Comparison of ENCODE assay signal across 28 cellular contexts in genomic region chrX:154349979-154350378, GRCh38. TPM values are rescaled to one million over a fixed set of nuclear protein-coding genes. Genes with fewer than 3 reads are reported as not detected.
A peak's percentile ranks its signal among the peaks of the same experiment; 100 is the strongest.
DNase-seq lines count a peak whose midpoint lies in the region; ATAC-seq and TF ChIP-seq lines count a peak whose summit lies in the region.
"Had no signal": no experiment of that assay in that cellular context is flagged by ENCODE, and none has a peak within 500 bp of the region (broad histone marks: within the 10 kb centered on the region; RNA-seq: fewer than 3 reads in every experiment).

No MANE protein-coding gene starts in this region.

- H3K9me3 Mint-ChIP-seq in CD4-positive, alpha-beta memory T cell: no peaks in the 10 kb centered on the region
- H3K9me3 Mint-ChIP-seq in T-cell: no peaks in the 10 kb centered on the region
- H3K9me3 Mint-ChIP-seq: activated naive CD8-positive, alpha-beta T cell treated with anti-CD3 and anti-CD28 coated beads for 36 hours; activated T-helper 1 cell treated with anti-CD3 and anti-CD28 coated beads, Interleukin-12 subunit alpha, Interleukin-12 subunit beta, Interleukin-2, Interleukin-4 antibody, amounts not matched to agents 30 ng/mL and 10 ng/mL and 1 ng/mL, durations not matched to agents 14 hours and 24 hours and 36 hours had no signal

- H3K4me1 Mint-ChIP-seq in CD4-positive, alpha-beta memory T cell: peaks cover 22 to 72% (median 41%) of the 10 kb centered on the region in 4 donors
- H3K4me1 Mint-ChIP-seq in T-cell: peaks cover 34 to 71% (median 47%) of the 10 kb centered on the region in 3 donors

- peaks cover 3 to 31% of the 10 kb centered on the region in 2 donors for H3K36me3 Mint-ChIP-seq in CD4-positive, alpha-beta memory T cell
- H3K36me3 Mint-ChIP-seq in T-cell: peaks cover 4% of the 10 kb centered on the region

- intact Hi-C loops in CD4-positive, alpha-beta memory T cell (cut with micrococcal nuclease): no loop called here
- intact Hi-C loops in prostate gland (cut with DNase I): no loop called here

- 87% methylated on average over 3 of the region's 15 CpGs for WGBS in prostate gland

- no peak for TF ChIP-seq CTCF in prostate gland (IDR thresholded peaks at IDR 0.05)

- no peak for TF ChIP-seq POLR2A in prostate gland (IDR thresholded peaks at IDR 0.05)

- peaks cover 55% of the 10 kb centered on the region for H3K36me3 ChIP-seq in CD4-positive, alpha-beta memory T cell (ENCODE audit: insufficient read depth, low read length)
- peaks cover 62% of the 10 kb centered on the region for H3K36me3 ChIP-seq in muscle layer of colon (ENCODE audit: insufficient read depth, low read length)
- no peaks in the 10 kb centered on the region for H3K36me3 ChIP-seq in prostate gland

- peak; percentile 28 for DNase-seq in activated T-cell treated with anti-CD3 and anti-CD28 coated beads, Interleukin-2, amount 50 U/mL, for 1 hour
- DNase-seq in activated T-cell treated with anti-CD3 and anti-CD28 coated beads for 4 hours (no peak), T-cell (no peak), NCI-H128 (lab: John Stamatoyannopoulos, UW; ENCODE audit: unreplicated experiment) (no peak), prostate gland (ENCODE audit: low spot score) (no peak)
- peak in 1 of 5 donors; percentile 33 for DNase-seq in CD4-positive, alpha-beta memory T cell
- DNase-seq: activated naive CD8-positive, alpha-beta T cell treated with anti-CD3 and anti-CD28 coated beads for 36 hours; body of pancreas; C1 segment of cervical spinal cord; DMS153; mesenchymal stem cell; NCI-H1092; NCI-H2081; NK-92 treated with Interleukin-12 subunit alpha and Interleukin-12 subunit beta, amount 100 ng/mL, for 24 hours; spleen; stimulated activated CD8-positive, alpha-beta memory T cell treated with anti-CD3 and anti-CD28 coated beads, Interleukin-4, amount 100 ng/mL, for 48 hours; SW 1271 had no signal

- H3K4me3 ChIP-seq in CD4-positive, alpha-beta memory T cell (ENCODE audit: low read length in 2 of 2): no peak overlapping the region
- H3K4me3 ChIP-seq in muscle layer of colon (ENCODE audit: low read depth in 1 of 2, low read length in 2 of 2): no peak overlapping the region
- no peak overlapping the region for H3K4me3 ChIP-seq in prostate gland
- H3K4me3 ChIP-seq: body of pancreas, GM12878 had no signal

- peak overlapping the region in 5 of 8 donors; percentile 4 to 70 (median 33) for H3K4me3 Mint-ChIP-seq in CD4-positive, alpha-beta memory T cell
- H3K4me3 Mint-ChIP-seq in T-cell: peak overlapping the region in 1 of 3 donors; percentile 64
- H3K4me3 Mint-ChIP-seq: activated naive CD8-positive, alpha-beta T cell treated with anti-CD3 and anti-CD28 coated beads for 36 hours; activated T-helper 1 cell treated with anti-CD3 and anti-CD28 coated beads, Interleukin-12 subunit alpha, Interleukin-12 subunit beta, Interleukin-2, Interleukin-4 antibody, amounts not matched to agents 30 ng/mL and 10 ng/mL and 1 ng/mL, durations not matched to agents 14 hours and 24 hours and 36 hours had no signal

- H3K27ac Mint-ChIP-seq in CD4-positive, alpha-beta memory T cell: peak overlapping the region; percentile 19 to 92 (median 75)
- H3K27ac Mint-ChIP-seq in T-cell: peak overlapping the region; percentile 68 to 92
- H3K27ac Mint-ChIP-seq: activated T-helper 1 cell treated with anti-CD3 and anti-CD28 coated beads, Interleukin-12 subunit alpha, Interleukin-12 subunit beta, Interleukin-2, Interleukin-4 antibody, amounts not matched to agents 30 ng/mL and 10 ng/mL and 1 ng/mL, durations not matched to agents 14 hours and 24 hours and 36 hours had no signal

- CTCF ChIA-PET in CD4-positive, alpha-beta memory T cell (lab: Charles Lee; ENCODE audit: partially characterized antibody): interaction anchor here (0.9 kb wide), 1 partner anchor 23 kb away, joined by 3 read pairs; no protein-coding TSS in a partner anchor
- CTCF ChIA-PET in T-cell (lab: Charles Lee): no interaction called here

- H3K9me3 ChIP-seq in CD4-positive, alpha-beta memory T cell (ENCODE audit: control insufficient read depth in 1 of 2, low read length in 2 of 2): no peaks in the 10 kb centered on the region
- H3K9me3 ChIP-seq in muscle layer of colon (ENCODE audit: low read length) (no peaks in the 10 kb centered on the region), prostate gland (no peaks in the 10 kb centered on the region)
- H3K9me3 ChIP-seq: body of pancreas, spleen had no signal

- POLR2A ChIA-PET in CD4-positive, alpha-beta memory T cell (lab: Charles Lee; ENCODE audit: partially characterized antibody): interaction anchor here (1.0 to 12.9 kb wide), 5 partner anchors 16 to 140 kb away, joined by 3 to 245 read pairs (median 4); partner anchors contain the start of genes EMD and RPL10
- POLR2A ChIA-PET in T-cell (lab: Charles Lee): interaction anchor here in 1 of 2 donors (0.9 kb wide), 1 partner anchor 1517 kb away, joined by 3 read pairs; no protein-coding TSS in a partner anchor

- peaks cover 78% of the 10 kb centered on the region for H3K4me1 ChIP-seq in CD4-positive, alpha-beta memory T cell (ENCODE audit: insufficient read depth, low read length)
- H3K4me1 ChIP-seq in muscle layer of colon (ENCODE audit: insufficient read depth, low read length): no peaks in the 10 kb centered on the region
- no peaks in the 10 kb centered on the region for H3K4me1 ChIP-seq in prostate gland (replicated peaks)
- H3K4me1 ChIP-seq: body of pancreas had no signal

- H3K9ac ChIP-seq in muscle layer of colon (ENCODE audit: low read length): no peak overlapping the region

- no peaks in the 10 kb centered on the region for H3K27me3 ChIP-seq in CD4-positive, alpha-beta memory T cell (ENCODE audit: insufficient read depth, low read length)
- peaks cover 0 to 6% of the 10 kb centered on the region in 2 donors for H3K27me3 ChIP-seq in muscle layer of colon (ENCODE audit: control insufficient read depth in 1 of 2, insufficient read depth in 2 of 2, low read length in 2 of 2)
- no peaks in the 10 kb centered on the region for H3K27me3 ChIP-seq in prostate gland (replicated peaks; ENCODE audit: insufficient read depth)
- H3K27me3 ChIP-seq: body of pancreas, spleen had no signal

- no peaks in the 10 kb centered on the region for H3K27me3 Mint-ChIP-seq in CD4-positive, alpha-beta memory T cell
- H3K27me3 Mint-ChIP-seq in T-cell: no peaks in the 10 kb centered on the region
- H3K27me3 Mint-ChIP-seq: activated naive CD8-positive, alpha-beta T cell treated with anti-CD3 and anti-CD28 coated beads for 36 hours had no signal

- ATAC-seq in T-cell (replicated peaks in 1 of 4): no peak
- no peak for ATAC-seq in HG02852 (IDR thresholded peaks at IDR 0.05; ENCODE audit: unreplicated experiment)
- ATAC-seq: body of pancreas, GM12878 had no signal

- H3K27ac ChIP-seq in CD4-positive, alpha-beta memory T cell (ENCODE audit: low read depth, low read length): no peak overlapping the region
- H3K27ac ChIP-seq in muscle layer of colon (ENCODE audit: low read depth, low read length) (peak overlapping the region; percentile 23), prostate gland (no peak overlapping the region)
- H3K27ac ChIP-seq: body of pancreas had no signal

RNA-seq across cellular contexts. Expression of gene FLNA, which starts 24.5 kb away (rescaled TPM):
- total RNA-seq in CD4-positive, alpha-beta memory T cell: 100 to 1,000 TPM; 839 to 871 TPM
- polyA plus RNA-seq in CD4-positive, alpha-beta memory T cell: 100 to 1,000 TPM in 1 of 2 donors, 10 to 100 TPM in 1; 87.4 to 683 TPM
- total RNA-seq in T-cell: 1,000 to 10,000 TPM in 4 of 5 donors, 100 to 1,000 TPM in 1; 893 to 1,483 (median 1,268) TPM
- total RNA-seq in prostate gland: 1,000 to 10,000 TPM; 1,711 to 2,337 TPM

RNA-seq across cellular contexts. Expression of gene EMD, which starts 29.1 kb away (rescaled TPM):
- 10 to 100 TPM; 84.3 to 88.7 TPM for total RNA-seq in CD4-positive, alpha-beta memory T cell
- polyA plus RNA-seq in CD4-positive, alpha-beta memory T cell: 10 to 100 TPM; 30.3 to 38.2 TPM
- total RNA-seq in T-cell: 100 to 1,000 TPM in 2 of 5 donors, 10 to 100 TPM in 3; 73.4 to 136 (median 80.4) TPM
- 10 to 100 TPM; 61.4 to 66.1 TPM for total RNA-seq in prostate gland

RNA-seq across cellular contexts. Expression of gene RPL10, which starts 48.2 kb away (rescaled TPM):
- 1,000 to 10,000 TPM; 5,157 to 5,386 TPM for total RNA-seq in CD4-positive, alpha-beta memory T cell
- polyA plus RNA-seq in CD4-positive, alpha-beta memory T cell: 1,000 to 10,000 TPM; 4,018 to 5,740 TPM
- total RNA-seq in T-cell (1,000 to 10,000 TPM; 5,175 to 6,006 (median 5,765) TPM), prostate gland (1,000 to 10,000 TPM; 3,702 to 5,500 TPM)

RNA-seq across cellular contexts. Expression of gene TKTL1, which starts 54.4 kb away (rescaled TPM):
- total RNA-seq in CD4-positive, alpha-beta memory T cell: 1 to 10 TPM in 1 of 2 experiments, under 1 TPM in 1; 0.32 to 1.9 TPM
- 10 to 100 TPM; 19.3 to 44.1 TPM for polyA plus RNA-seq in CD4-positive, alpha-beta memory T cell
- total RNA-seq in T-cell (1 to 10 TPM in 4 of 5 donors, under 1 TPM in 1; 0.60 to 5.5 (median 1.3) TPM), prostate gland (100 to 1,000 TPM in 1 of 2 donors, not detected in 1; 113 TPM)
- total RNA-seq: body of pancreas, GM12878, HT-29, LHCN-M2, NCI-H460, RPMI7951 had no signal

RNA-seq across cellular contexts. Expression of gene TEX28, which starts 55.1 kb away (rescaled TPM):
- not detected for total RNA-seq in CD4-positive, alpha-beta memory T cell
- polyA plus RNA-seq in CD4-positive, alpha-beta memory T cell: not detected
- total RNA-seq in T-cell: not detected
- total RNA-seq in prostate gland: 1 to 10 TPM in 1 of 2 donors, not detected in 1; 1.5 TPM
- total RNA-seq: activated naive CD8-positive, alpha-beta T cell treated with anti-CD3 and anti-CD28 coated beads for 36 hours; activated T-helper 1 cell treated with anti-CD3 and anti-CD28 coated beads, Interleukin-12 subunit alpha, Interleukin-12 subunit beta, Interleukin-2, Interleukin-4 antibody, amounts not matched to agents 30 ng/mL and 10 ng/mL and 1 ng/mL, durations not matched to agents 14 hours and 24 hours and 36 hours; body of pancreas; GM12878; HT-29; kidney; LHCN-M2; NCI-H460; posterior vena cava; RPMI7951; spleen had no signal
- polyA plus RNA-seq: GM12878, neural cell, spleen had no signal
